ENCODE assay signal across 10 cellular contexts in genomic region chr1:184622136-184622823, GRCh38.
DNase-seq lines count a peak whose midpoint lies in the region; ATAC-seq and TF ChIP-seq lines count a peak whose summit lies in the region.
"Had no signal": no experiment of that assay in that cellular context is flagged by ENCODE, and none has a peak within 500 bp of the region (broad histone marks: within the 10 kb centered on the region; RNA-seq: fewer than 3 reads in every experiment).

No MANE protein-coding gene starts in this region.

- H3K4me1 Mint-ChIP-seq in stimulated activated naive CD8-positive, alpha-beta T cell treated with anti-CD3 and anti-CD28 coated beads, Interleukin-15, amount 100 ng/mL, for 72 hours: no peaks in the 10 kb centered on the region
- H3K4me1 Mint-ChIP-seq in chondrocyte (ENCODE audit: low read depth) (peaks cover 52% of the 10 kb centered on the region), mesothelial cell of epicardium (peaks cover 54% of the 10 kb centered on the region)
- H3K4me1 Mint-ChIP-seq: CD4-positive, CD25-positive, alpha-beta regulatory T cell had no signal

- no peak overlapping the region for H3K27ac Mint-ChIP-seq in stimulated activated naive CD8-positive, alpha-beta T cell treated with anti-CD3 and anti-CD28 coated beads, Interleukin-15, amount 100 ng/mL, for 72 hours
- H3K27ac Mint-ChIP-seq in chondrocyte (ENCODE audit: unreplicated experiment) (peak overlapping the region; percentile 50), mesothelial cell of epicardium (peak overlapping the region; percentile 60)
- H3K27ac Mint-ChIP-seq: activated naive CD8-positive, alpha-beta T cell; CD4-positive, CD25-positive, alpha-beta regulatory T cell had no signal

- no peaks in the 10 kb centered on the region for H3K36me3 Mint-ChIP-seq in chondrocyte (ENCODE audit: low read depth)
- H3K36me3 Mint-ChIP-seq in mesothelial cell of epicardium: peaks cover 3% of the 10 kb centered on the region
- H3K36me3 Mint-ChIP-seq: activated naive CD8-positive, alpha-beta T cell; CD4-positive, CD25-positive, alpha-beta regulatory T cell had no signal

- H3K4me3 Mint-ChIP-seq in stimulated activated naive CD8-positive, alpha-beta T cell treated with anti-CD3 and anti-CD28 coated beads, Interleukin-15, amount 100 ng/mL, for 72 hours: no peak overlapping the region
- H3K4me3 Mint-ChIP-seq in chondrocyte (ENCODE audit: unreplicated experiment) (no peak overlapping the region), mesothelial cell of epicardium (peak overlapping the region; percentile 4)
- H3K4me3 Mint-ChIP-seq: activated naive CD8-positive, alpha-beta T cell; CD4-positive, CD25-positive, alpha-beta regulatory T cell had no signal

- in situ Hi-C loops in GM13977 (cut with MboI; ENCODE audit: low pct_unique_long_range_greater_than_20kb, low sequenced_read_pairs, unreplicated experiment): no loop called here

- no peaks in the 10 kb centered on the region for H3K9me3 Mint-ChIP-seq in stimulated activated naive CD8-positive, alpha-beta T cell treated with anti-CD3 and anti-CD28 coated beads, Interleukin-15, amount 100 ng/mL, for 72 hours
- H3K9me3 Mint-ChIP-seq in chondrocyte (ENCODE audit: low read depth) (no peaks in the 10 kb centered on the region), mesothelial cell of epicardium (no peaks in the 10 kb centered on the region)

- no peak for DNase-seq in stimulated activated naive CD8-positive, alpha-beta T cell treated with anti-CD3 and anti-CD28 coated beads, Interleukin-15, amount 100 ng/mL, for 72 hours
- DNase-seq in stimulated activated naive CD8-positive, alpha-beta T cell treated with anti-CD3 and anti-CD28 coated beads, Interleukin-15, Interleukin-2, amounts not matched to agents 100 U/mL and 50 U/mL, for 24 hours: no peak
- no peak for DNase-seq in chondrocyte (ENCODE audit: low spot score)
- DNase-seq in mesothelial cell of epicardium (ENCODE audit: low spot score in 2 of 2, unreplicated experiment in 2 of 2): peak; percentile 40 to 61
- DNase-seq in NCI-H2029 treated with DMSO at 0.1 percent for 48 hours (lab: John Stamatoyannopoulos, UW): no peak
- DNase-seq in GM13977 (ENCODE audit: low spot score): no peak
- no peak for DNase-seq in inferior parietal cortex (ENCODE audit: extremely low spot score)
- DNase-seq: CD4-positive, CD25-positive, alpha-beta regulatory T cell had no signal

- H3K27me3 Mint-ChIP-seq in stimulated activated naive CD8-positive, alpha-beta T cell treated with anti-CD3 and anti-CD28 coated beads, Interleukin-15, amount 100 ng/mL, for 72 hours: no peaks in the 10 kb centered on the region
- H3K27me3 Mint-ChIP-seq in chondrocyte (ENCODE audit: low read depth) (no peaks in the 10 kb centered on the region), mesothelial cell of epicardium (ENCODE audit: low read depth) (no peaks in the 10 kb centered on the region)
- H3K27me3 Mint-ChIP-seq: activated naive CD8-positive, alpha-beta T cell had no signal

- TF ChIP-seq CTCF in chondrocyte (IDR thresholded peaks at IDR 0.05) (peak; percentile 45), mesothelial cell of epicardium (IDR thresholded peaks at IDR 0.05; ENCODE audit: unreplicated experiment) (no peak), GM13977 (IDR thresholded peaks at IDR 0.05; ENCODE audit: extremely low read depth, insufficient read depth, missing control alignments) (no peak)

- ATAC-seq in stimulated activated naive CD8-positive, alpha-beta T cell treated with anti-CD3 and anti-CD28 coated beads, Interleukin-15, amount 100 ng/mL, for 72 hours: peak; percentile 19
- no peak for ATAC-seq in stimulated activated naive CD8-positive, alpha-beta T cell treated with anti-CD3 and anti-CD28 coated beads, Interleukin-15, Interleukin-2, amounts not matched to agents 100 U/mL and 50 U/mL, for 24 hours
- no peak for ATAC-seq in GM18868 (IDR thresholded peaks at IDR 0.05; ENCODE audit: unreplicated experiment)

Comparison
In these comparisons a context has a peak if more than half of its experiments do, and no peak if none do; other contexts are left out.
1. DNase-seq: peak in mesothelial cell of epicardium (2 of 2); none in stimulated activated naive CD8-positive, alpha-beta T cell treated with anti-CD3 and anti-CD28 coated beads, Interleukin-15, amount 100 ng/mL, for 72 hours (0 of 2), stimulated activated naive CD8-positive, alpha-beta T cell treated with anti-CD3 and anti-CD28 coated beads, Interleukin-15, Interleukin-2, amounts not matched to agents 100 U/mL and 50 U/mL, for 24 hours (single experiment), chondrocyte (single experiment), NCI-H2029 treated with DMSO at 0.1 percent for 48 hours (single experiment), GM13977 (single experiment) and inferior parietal cortex (single experiment).
2. H3K27ac Mint-ChIP-seq: peak in chondrocyte (single experiment) and mesothelial cell of epicardium (single experiment); none in stimulated activated naive CD8-positive, alpha-beta T cell treated with anti-CD3 and anti-CD28 coated beads, Interleukin-15, amount 100 ng/mL, for 72 hours (0 of 2).